Comparison of ENCODE assay signal across 1 cellular context in genomic region chr12:111599459-111600295, GRCh38.
TF ChIP-seq lines count a peak whose summit lies in the region.

No MANE protein-coding gene starts in this region.

TF ChIP-seq in GM12878, 131 proteins besides CTCF, POLR2A, EP300 and RAD21 (continued from another document and continues in another):
- TF ChIP-seq ZBTB11 (CRISPR knock-in tag; IDR thresholded peaks at IDR 0.05) (peak; percentile 44; the same call in 1 of the 2 replicates), GABPA (IDR thresholded peaks at IDR 0.05; ENCODE audit: low read depth) (peak; percentile 93), ETV6 (conservative IDR thresholded peaks at IDR 0.05 in 1 of 2, IDR thresholded peaks at IDR 0.05 in 1 of 2; ENCODE audit: borderline replicate concordance in 1 of 2, low read depth in 1 of 2) (peak in 1 of 2 experiments; percentile 68; a peak in 2 of 4 replicates), BCL3 (IDR thresholded peaks at IDR 0.05; ENCODE audit: borderline replicate concordance, insufficient read depth, low read depth, low read length, poor library complexity, severe bottlenecking) (peak; percentile 23), CHD2 (IDR thresholded peaks at IDR 0.05; ENCODE audit: borderline replicate concordance, low read depth, low read length) (peak; percentile 86), RFX5 (IDR thresholded peaks at IDR 0.05; ENCODE audit: low read depth, low read length) (no peak), CEBPB (IDR thresholded peaks at IDR 0.05; ENCODE audit: borderline replicate concordance in 1 of 2, low read depth in 2 of 2, low read length in 2 of 2) (no peak), RELB (IDR thresholded peaks at IDR 0.05; ENCODE audit: low read depth) (peak; percentile 32; the same call in 1 of the 2 replicates), KLF5 (IDR thresholded peaks at IDR 0.05; ENCODE audit: partially characterized antibody) (no peak), PRDM15 (CRISPR knock-in tag; IDR thresholded peaks at IDR 0.05) (no peak), YY1 (IDR thresholded peaks at IDR 0.05; ENCODE audit: low read depth, low read length) (peak; percentile 65; the same call in 1 of the 2 replicates), PAX5 (IDR thresholded peaks at IDR 0.05; ENCODE audit: borderline replicate concordance, low read depth, low read length) (peak; percentile 11; the same call in 1 of the 2 replicates), SP1 (IDR thresholded peaks at IDR 0.05; ENCODE audit: low read depth, low read length) (no peak), CBFB (IDR thresholded peaks at IDR 0.05; ENCODE audit: low read depth) (peak; percentile 61; the same call in 1 of the 2 replicates), E2F4 (IDR thresholded peaks at IDR 0.05; ENCODE audit: low read depth, low read length) (no peak; the same call in 1 of the 2 replicates), RCOR1 (conservative IDR thresholded peaks at IDR 0.05; ENCODE audit: low read depth, low read length) (no peak), HCFC1 (IDR thresholded peaks at IDR 0.05; ENCODE audit: low read length) (peak; percentile 56), TCF12 (IDR thresholded peaks at IDR 0.05; ENCODE audit: low read depth, low read length) (no peak; the same call in 1 of the 2 replicates), MXI1 (IDR thresholded peaks at IDR 0.05; ENCODE audit: low read depth, low read length) (peak; percentile 94), CHD1 (IDR thresholded peaks at IDR 0.05; ENCODE audit: low read depth, low read length) (no peak), HSF1 (IDR thresholded peaks at IDR 0.05; ENCODE audit: low read depth, low read length) (no peak), NR2F1 (conservative IDR thresholded peaks at IDR 0.05) (peak; percentile 93), ELK1 (IDR thresholded peaks at IDR 0.05; ENCODE audit: low read depth, low read length) (peak; percentile 92), USF2 (IDR thresholded peaks at IDR 0.05; ENCODE audit: borderline replicate concordance, low read depth, low read length) (peak; percentile 54), ZNF207 (IDR thresholded peaks at IDR 0.05; ENCODE audit: borderline replicate concordance) (peak; percentile 69; the same call in 1 of the 2 replicates), FOS (IDR thresholded peaks at IDR 0.05; ENCODE audit: borderline replicate concordance, extremely low read depth, insufficient read length) (no peak), ZNF217 (IDR thresholded peaks at IDR 0.05) (peak; percentile 64), SMARCA5 (IDR thresholded peaks at IDR 0.05) (peak; percentile 38; the same call in 1 of the 2 replicates), HDAC6 (IDR thresholded peaks at IDR 0.05; ENCODE audit: unreplicated experiment) (no peak), MAX (IDR thresholded peaks at IDR 0.05; ENCODE audit: low read depth, low read length) (peak; percentile 86), RAD51 (IDR thresholded peaks at IDR 0.05) (peak; percentile 69), SREBF1 (IDR thresholded peaks at IDR 0.05; ENCODE audit: low read length) (no peak), EZH2 (IDR thresholded peaks at IDR 0.05; ENCODE audit: borderline replicate concordance, control insufficient read depth, low read depth, low read length) (no peak), PBX3 (IDR thresholded peaks at IDR 0.05; ENCODE audit: insufficient replicate concordance, low read depth, low read length) (peak; percentile 68), IRF5 (IDR thresholded peaks at IDR 0.05; ENCODE audit: borderline replicate concordance) (no peak), HDGF (IDR thresholded peaks at IDR 0.05) (peak; percentile 73; the same call in 1 of the 2 replicates), ATF2 (IDR thresholded peaks at IDR 0.05; ENCODE audit: low read length) (no peak), DPF2 (IDR thresholded peaks at IDR 0.05) (peak; percentile 83), JUNB (IDR thresholded peaks at IDR 0.05) (no peak), STAT3 (IDR thresholded peaks at IDR 0.05; ENCODE audit: low read depth, low read length) (no peak)
